9 cellular contexts compared by ENCODE assay signal in genomic region chr19:49820125-49820524, GRCh38. TPM values are rescaled to one million over a fixed set of nuclear protein-coding genes. Genes with fewer than 3 reads are reported as not detected.
A peak's percentile ranks its signal among the peaks of the same experiment; 100 is the strongest.
DNase-seq lines count a peak whose midpoint lies in the region; TF ChIP-seq lines count a peak whose summit lies in the region.
"Had no signal": no experiment of that assay in that cellular context is flagged by ENCODE, and none has a peak within 500 bp of the region (broad histone marks: within the 10 kb centered on the region; RNA-seq: fewer than 3 reads in every experiment).

No MANE protein-coding gene starts in this region.

- peak overlapping the region; percentile 24 to 55 (median 29) for H3K27ac Mint-ChIP-seq in nephron

- peaks cover 34% of the 10 kb centered on the region for H3K36me3 ChIP-seq in WERI-Rb-1
- H3K36me3 ChIP-seq in Peyer's patch: peaks cover 0 to 32% (median 0%) of the 10 kb centered on the region in 3 donors
- H3K36me3 ChIP-seq in mammary epithelial cell (ENCODE audit: insufficient read depth, low read length): no peaks in the 10 kb centered on the region

- no peaks in the 10 kb centered on the region for H3K27me3 ChIP-seq in WERI-Rb-1 (ENCODE audit: insufficient read depth, low read depth, severe bottlenecking)
- no peaks in the 10 kb centered on the region for H3K27me3 ChIP-seq in Peyer's patch
- H3K27me3 ChIP-seq in mammary epithelial cell (ENCODE audit: insufficient read depth, low read length): no peaks in the 10 kb centered on the region

- no peak for TF ChIP-seq POLR2A in Peyer's patch (IDR thresholded peaks at IDR 0.05)

- WGBS in mammary epithelial cell (ENCODE audit: low coverage, missing lambda C conversion rate): 90% methylated on average over 10 of the region's 10 CpGs

- no peak overlapping the region for H3K9ac ChIP-seq in mammary epithelial cell (ENCODE audit: insufficient read depth, low read length)

- peak overlapping the region; percentile 77 to 100 (median 100) for H3K4me3 Mint-ChIP-seq in nephron

- no peaks in the 10 kb centered on the region for H3K9me3 Mint-ChIP-seq in nephron
- H3K9me3 Mint-ChIP-seq: activated naive CD4-positive, alpha-beta T cell treated with anti-CD3 and anti-CD28 coated beads, Interleukin-2, amount 50 U/mL, for 24 hours had no signal

- peak; percentile 80 for DNase-seq in DMS153 (lab: John Stamatoyannopoulos, UW)
- DNase-seq in NCI-H1105 (lab: John Stamatoyannopoulos, UW): peak; percentile 25
- peak; percentile 29 for DNase-seq in WERI-Rb-1
- DNase-seq in amygdala (lab: John Stamatoyannopoulos, UW): no peak
- DNase-seq in Peyer's patch: no peak
- DNase-seq in mammary epithelial cell: no peak
- DNase-seq: EL had no signal

- intact Hi-C loops in mammary epithelial cell (cut with micrococcal nuclease): no loop called here

- no peaks in the 10 kb centered on the region for H3K27me3 Mint-ChIP-seq in nephron (ENCODE audit: low read depth)
- H3K27me3 Mint-ChIP-seq: activated naive CD4-positive, alpha-beta T cell treated with anti-CD3 and anti-CD28 coated beads, Interleukin-2, amount 50 U/mL, for 24 hours had no signal

- in situ Hi-C loops in mammary epithelial cell (cut with MboI; ENCODE audit: low sequenced_read_pairs in 2 of 2): no loop called here

- H3K36me3 Mint-ChIP-seq in nephron (ENCODE audit: low read depth): peaks cover 18% of the 10 kb centered on the region
- H3K36me3 Mint-ChIP-seq: activated naive CD4-positive, alpha-beta T cell treated with anti-CD3 and anti-CD28 coated beads, Interleukin-2, amount 50 U/mL, for 24 hours had no signal

- no peaks in the 10 kb centered on the region for H3K9me3 ChIP-seq in WERI-Rb-1 (ENCODE audit: severe bottlenecking)
- H3K9me3 ChIP-seq in Peyer's patch: no peaks in the 10 kb centered on the region
- H3K9me3 ChIP-seq in mammary epithelial cell (replicated peaks; ENCODE audit: insufficient read depth, low read length): no peaks in the 10 kb centered on the region

- CTCF ChIA-PET in mammary epithelial cell (lab: Charles Lee; ENCODE audit: low non-redundant PET): no interaction called here

- H2AFZ ChIP-seq in mammary epithelial cell (ENCODE audit: low read depth, low read length): no peak overlapping the region

- no peak overlapping the region for H3K4me2 ChIP-seq in mammary epithelial cell (ENCODE audit: insufficient read depth, low read depth, low read length)

- H3K4me1 ChIP-seq in Peyer's patch: peaks cover 0 to 24% (median 0%) of the 10 kb centered on the region in 4 donors
- peaks cover 6% of the 10 kb centered on the region for H3K4me1 ChIP-seq in mammary epithelial cell (ENCODE audit: insufficient read depth, low read length)

- dilution Hi-C loops in mammary epithelial cell (cut with HindIII; ENCODE audit: low sequenced_read_pairs): loop anchor here (5.0 kb wide), 2 partner anchors 78 to 92 kb away; no protein-coding TSS in a partner anchor

- H3K27ac ChIP-seq in WERI-Rb-1 (peak overlapping the region; percentile 99), Peyer's patch (no peak overlapping the region), mammary epithelial cell (ENCODE audit: insufficient read depth, low read depth, low read length) (no peak overlapping the region)

- BruUV-seq in mammary epithelial cell (replicated peaks; lab: Mats Ljungman, UMichigan): no TSS peak

- no peak for TF ChIP-seq CTCF in WERI-Rb-1 (IDR thresholded peaks at IDR 0.05; ENCODE audit: low read depth, low read length)
- no peak for TF ChIP-seq CTCF in nephron (IDR thresholded peaks at IDR 0.05; ENCODE audit: unreplicated experiment in 3 of 3)
- TF ChIP-seq CTCF in Peyer's patch (IDR thresholded peaks at IDR 0.05): no peak
- no peak for TF ChIP-seq CTCF in mammary epithelial cell (conservative IDR thresholded peaks at IDR 0.05 in 1 of 2, IDR thresholded peaks at IDR 0.05 in 1 of 2; ENCODE audit: extremely low read depth in 1 of 2, insufficient read depth in 1 of 2, low read depth in 1 of 2, low read length in 2 of 2)

- H3K4me1 Mint-ChIP-seq in nephron: peaks cover 18% of the 10 kb centered on the region

- H4K20me1 ChIP-seq in mammary epithelial cell (ENCODE audit: insufficient read depth, low read length): no peaks in the 10 kb centered on the region

- peak overlapping the region; percentile 3; the same call in 1 of the 2 replicates for H3K4me3 ChIP-seq in WERI-Rb-1 (ENCODE audit: low read depth, low read length)
- no peak overlapping the region for H3K4me3 ChIP-seq in Peyer's patch
- H3K4me3 ChIP-seq in mammary epithelial cell (replicated peaks in 1 of 3; ENCODE audit: insufficient read depth in 1 of 3, low read depth in 2 of 3, low read length in 3 of 3): no peak overlapping the region

- H3K79me2 ChIP-seq in mammary epithelial cell (ENCODE audit: insufficient read depth, low read length): peaks cover 49% of the 10 kb centered on the region

RNA-seq across cellular contexts. Expression of gene MED25, which starts 2.0 kb away (rescaled TPM):
- total RNA-seq in Peyer's patch (10 to 100 TPM; 29.7 to 57.7 (median 41.8) TPM), mammary epithelial cell (10 to 100 TPM; 18.3 to 51.8 TPM)
- polyA plus RNA-seq in mammary epithelial cell: 29.7 TPM
- 45.4 TPM for polyA minus RNA-seq in mammary epithelial cell

RNA-seq across cellular contexts. Expression of gene FUZ, which starts 7.0 kb away (rescaled TPM):
- total RNA-seq in Peyer's patch (10 to 100 TPM in 3 of 4 donors, 1 to 10 TPM in 1; 4.1 to 13.8 (median 12.3) TPM), mammary epithelial cell (10 to 100 TPM in 1 of 2 donors, 1 to 10 TPM in 1; 9.2 to 10.8 TPM)
- 9.0 TPM for polyA plus RNA-seq in mammary epithelial cell
- 34.3 TPM for polyA minus RNA-seq in mammary epithelial cell

RNA-seq across cellular contexts. Expression of gene PTOV1, which starts 30.8 kb away (rescaled TPM):
- 100 to 1,000 TPM in 2 of 4 donors, 10 to 100 TPM in 2; 80.0 to 153 (median 95.9) TPM for total RNA-seq in Peyer's patch
- 10 to 100 TPM; 28.8 to 85.6 TPM for total RNA-seq in mammary epithelial cell
- polyA plus RNA-seq in mammary epithelial cell: 57.1 TPM
- polyA minus RNA-seq in mammary epithelial cell: 50.3 TPM

RNA-seq across cellular contexts. Expression of gene PNKP, which starts 47.3 kb away (rescaled TPM):
- 100 to 1,000 TPM in 3 of 4 donors, 10 to 100 TPM in 1; 58.7 to 235 (median 118) TPM for total RNA-seq in Peyer's patch
- 10 to 100 TPM; 40.0 to 99.3 TPM for total RNA-seq in mammary epithelial cell
- polyA plus RNA-seq in mammary epithelial cell: 27.7 TPM
- polyA minus RNA-seq in mammary epithelial cell: 39.0 TPM

RNA-seq across cellular contexts. Expression of gene AP2A1, which starts 53.3 kb away (rescaled TPM):
- total RNA-seq in Peyer's patch (100 to 1,000 TPM in 1 of 4 donors, 10 to 100 TPM in 3; 57.8 to 102 (median 85.1) TPM), mammary epithelial cell (10 to 100 TPM; 70.3 to 98.8 TPM)
- polyA plus RNA-seq in mammary epithelial cell: 78.2 TPM
- 70.8 TPM for polyA minus RNA-seq in mammary epithelial cell

Comparison
In these comparisons a context has a peak if more than half of its experiments do, and no peak if none do; other contexts are left out.
1. DNase-seq: peak in DMS153 (single experiment), NCI-H1105 (single experiment) and WERI-Rb-1 (single experiment); none in amygdala (0 of 56), Peyer's patch (0 of 3) and mammary epithelial cell (single experiment).